In genomic region chr2:15656090-15656489, GRCh38 we compare ENCODE assay signal across 29 cellular contexts.
"Had no signal": no experiment of that assay in that cellular context is flagged by ENCODE, and none has a peak within 500 bp of the region (broad histone marks: within the 10 kb centered on the region; RNA-seq: fewer than 3 reads in every experiment).

No MANE protein-coding gene starts in this region.

- H3K27me3 ChIP-seq: ovary, right lobe of liver, sigmoid colon, stomach, suprapubic skin, testis, transverse colon, upper lobe of left lung, vagina had no signal

- H3K4me1 ChIP-seq: parathyroid adenoma, psoas muscle, right lobe of liver, sigmoid colon, stomach, suprapubic skin, testis, tibial artery, transverse colon, upper lobe of left lung, vagina had no signal

- H3K9ac ChIP-seq: parathyroid adenoma had no signal

- H3K4me3 Mint-ChIP-seq: naive thymus-derived CD4-positive, alpha-beta T cell; natural killer cell; nephron; neural crest cell; stimulated activated effector memory CD8-positive, alpha-beta T cell treated with anti-CD3 and anti-CD28 coated beads, Interleukin-12 subunit alpha, Interleukin-12 subunit beta, amount 100 ng/mL, for 72 hours; stimulated activated naive B cell treated with anti-CD40 and anti-IgM and Interleukin-4, amounts not matched to agents 10 μg/mL and 1 μg/mL and 100 μg/mL, for 72 hours; stimulated activated naive CD8-positive, alpha-beta T cell treated with anti-CD3 and anti-CD28 coated beads, Interleukin-15, Interleukin-2, amounts not matched to agents 100 ng/mL and 50 ng/mL, for 24 hours had no signal

- H3K9me3 Mint-ChIP-seq: natural killer cell; stimulated activated naive CD8-positive, alpha-beta T cell treated with anti-CD3 and anti-CD28 coated beads, Interleukin-15, Interleukin-2, amounts not matched to agents 100 ng/mL and 50 ng/mL, for 24 hours had no signal

- H3K36me3 ChIP-seq: ovary, right lobe of liver, sigmoid colon, stomach, suprapubic skin, tibial artery, transverse colon, upper lobe of left lung, vagina had no signal

- H3K4me3 ChIP-seq: ovary, psoas muscle, right lobe of liver, sigmoid colon, stomach, suprapubic skin, testis, tibial artery, transverse colon, upper lobe of left lung, vagina had no signal

- H3K27ac Mint-ChIP-seq: naive thymus-derived CD4-positive, alpha-beta T cell; natural killer cell; progenitor cell of endocrine pancreas; stimulated activated effector memory CD8-positive, alpha-beta T cell treated with anti-CD3 and anti-CD28 coated beads, Interleukin-12 subunit alpha, Interleukin-12 subunit beta, amount 100 ng/mL, for 72 hours; stimulated activated naive B cell treated with anti-CD40 and anti-IgM and Interleukin-4, amounts not matched to agents 10 μg/mL and 1 μg/mL and 100 μg/mL, for 72 hours; stimulated activated naive CD8-positive, alpha-beta T cell treated with anti-CD3 and anti-CD28 coated beads, Interleukin-15, Interleukin-2, amounts not matched to agents 100 ng/mL and 50 ng/mL, for 24 hours had no signal

- H2AFZ ChIP-seq: parathyroid adenoma had no signal

- H3K27ac ChIP-seq: ovary, parathyroid adenoma, psoas muscle, right lobe of liver, sigmoid colon, stomach, suprapubic skin, testis, tibial artery, transverse colon, upper lobe of left lung, vagina had no signal

- DNase-seq: naive thymus-derived CD4-positive, alpha-beta T cell; natural killer cell; occipital lobe; ovary; posterior cingulate gyrus; psoas muscle; right cardiac atrium; right lobe of liver; sigmoid colon; small intestine; stimulated activated CD4-positive, alpha-beta T cell treated with anti-CD3 and anti-CD28 coated beads, Interleukin-15, amount 100 ng/mL, for 24 hours; stimulated activated CD4-positive, alpha-beta T cell treated with anti-CD3 and anti-CD28 coated beads, Interleukin-2, amount 100 ng/mL, for 24 hours; stimulated activated CD4-positive, alpha-beta T cell treated with anti-CD3 and anti-CD28 coated beads, Interleukin-2, amount 100 ng/mL, for 48 hours; stimulated activated CD4-positive, alpha-beta T cell treated with anti-CD3 and anti-CD28 coated beads, Interleukin-4, amount 100 ng/mL, for 24 hours; stimulated activated naive B cell treated with anti-CD40 and anti-IgM and Interleukin-4, amounts not matched to agents 10 μg/mL and 1 μg/mL and 100 μg/mL, for 72 hours; stimulated activated naive CD4-positive, alpha-beta T cell treated with Interleukin-2 at 50 U/mL for 16 hours; stomach; testis; tibial artery; transverse colon; upper lobe of left lung had no signal

- H3K36me3 Mint-ChIP-seq: natural killer cell; stimulated activated effector memory CD8-positive, alpha-beta T cell treated with anti-CD3 and anti-CD28 coated beads, Interleukin-12 subunit alpha, Interleukin-12 subunit beta, amount 100 ng/mL, for 72 hours; stimulated activated naive B cell treated with anti-CD40 and anti-IgM and Interleukin-4, amounts not matched to agents 10 μg/mL and 1 μg/mL and 100 μg/mL, for 72 hours had no signal

- H3K4me1 Mint-ChIP-seq: naive thymus-derived CD4-positive, alpha-beta T cell; natural killer cell had no signal

- H3K9me3 ChIP-seq: ovary, psoas muscle, right lobe of liver, sigmoid colon, stomach, suprapubic skin, testis, tibial artery, transverse colon, upper lobe of left lung, vagina had no signal
